ENCODE assay signal across 10 cellular contexts in genomic region chr12:9742665-9743064, GRCh38. TPM values are rescaled to one million over a fixed set of nuclear protein-coding genes. Genes with fewer than 3 reads are reported as not detected.
DNase-seq lines count a peak whose midpoint lies in the region; ATAC-seq and TF ChIP-seq lines count a peak whose summit lies in the region.
"Had no signal": no experiment of that assay in that cellular context is flagged by ENCODE, and none has a peak within 500 bp of the region (broad histone marks: within the 10 kb centered on the region; RNA-seq: fewer than 3 reads in every experiment).

No MANE protein-coding gene starts in this region.

- no peaks in the 10 kb centered on the region for H3K4me1 ChIP-seq in mammary epithelial cell (ENCODE audit: insufficient read depth, low read length)
- H3K4me1 ChIP-seq in breast epithelium: no peaks in the 10 kb centered on the region
- peaks cover 83% of the 10 kb centered on the region for H3K4me1 ChIP-seq in OCI-LY7 (ENCODE audit: insufficient read depth, low read length, poor library complexity, severe bottlenecking)

- POLR2A ChIA-PET in OCI-LY7 (lab: Charles Lee): interaction anchor here (0.5 to 3.2 kb wide), 30 partner anchors 9 to 912 kb away, joined by 3 to 44 read pairs (median 4); partner anchors contain the start of genes CD69, CLEC2D and CLECL1

- BruUV-seq in mammary epithelial cell (replicated peaks; lab: Mats Ljungman, UMichigan) (no TSS peak), OCI-LY7 (replicated peaks; lab: Mats Ljungman, UMichigan) (no TSS peak)

- H3K27ac Mint-ChIP-seq in central memory CD8-positive, alpha-beta T cell (ENCODE audit: low read depth): peak overlapping the region; percentile 95
- peak overlapping the region; percentile 89 for H3K27ac Mint-ChIP-seq in stimulated activated naive B cell treated with anti-CD40 and anti-IgM and Interleukin-4, amounts not matched to agents 10 μg/mL and 1 μg/mL and 100 μg/mL, for 72 hours

- no peaks in the 10 kb centered on the region for H3K9me2 ChIP-seq in OCI-LY7 (ENCODE audit: insufficient read depth, low read length)

- no peaks in the 10 kb centered on the region for H3K9me3 ChIP-seq in mammary epithelial cell (replicated peaks; ENCODE audit: insufficient read depth, low read length)
- no peaks in the 10 kb centered on the region for H3K9me3 ChIP-seq in breast epithelium
- H3K9me3 ChIP-seq in OCI-LY7 (ENCODE audit: low read length): no peaks in the 10 kb centered on the region

- peak; percentile 56 for ATAC-seq in central memory CD8-positive, alpha-beta T cell (replicated peaks; ENCODE audit: extremely low read depth, poor library complexity, severe bottlenecking)
- ATAC-seq in stimulated activated naive B cell treated with anti-CD40 and anti-IgM and Interleukin-4, amounts not matched to agents 10 μg/mL and 1 μg/mL and 100 μg/mL, for 72 hours (replicated peaks): peak; percentile 34 to 40

- no peak overlapping the region for H3K4me2 ChIP-seq in mammary epithelial cell (ENCODE audit: insufficient read depth, low read depth, low read length)
- H3K4me2 ChIP-seq in OCI-LY7 (ENCODE audit: low read length): peak overlapping the region; percentile 76

- H3K27me3 Mint-ChIP-seq in central memory CD8-positive, alpha-beta T cell: no peaks in the 10 kb centered on the region
- H3K27me3 Mint-ChIP-seq in stimulated activated naive B cell treated with anti-CD40 and anti-IgM and Interleukin-4, amounts not matched to agents 10 μg/mL and 1 μg/mL and 100 μg/mL, for 72 hours: no peaks in the 10 kb centered on the region

- H3K4me3 ChIP-seq in mammary epithelial cell (replicated peaks in 1 of 3; ENCODE audit: insufficient read depth in 1 of 3, low read depth in 2 of 3, low read length in 3 of 3) (no peak overlapping the region), breast epithelium (no peak overlapping the region), OCI-LY7 (ENCODE audit: low read depth, low read length, poor library complexity, severe bottlenecking) (peak overlapping the region; percentile 54)

- no peak overlapping the region for H3K9ac ChIP-seq in mammary epithelial cell (ENCODE audit: insufficient read depth, low read length)

- DNase-seq in mammary epithelial cell (no peak), breast epithelium (ENCODE audit: low spot score in 2 of 2) (no peak), OCI-LY7 (ENCODE audit: low spot score) (no peak), NCI-H69 (lab: John Stamatoyannopoulos, UW) (no peak), DMS79 treated with DMSO at 0.1 percent for 48 hours (lab: John Stamatoyannopoulos, UW) (no peak), G401 (ENCODE audit: low spot score) (no peak)
- DNase-seq in central memory CD8-positive, alpha-beta T cell (ENCODE audit: low spot score in 2 of 2): peak in 1 of 2 donors; percentile 45
- no peak for DNase-seq in stimulated activated naive B cell treated with anti-CD40 and anti-IgM and Interleukin-4, amounts not matched to agents 10 μg/mL and 1 μg/mL and 100 μg/mL, for 72 hours

- 56% methylated on average over 5 of the region's 5 CpGs for WGBS in mammary epithelial cell (ENCODE audit: low coverage, missing lambda C conversion rate)

- H4K20me1 ChIP-seq in mammary epithelial cell (ENCODE audit: insufficient read depth, low read length) (no peaks in the 10 kb centered on the region), OCI-LY7 (ENCODE audit: insufficient read depth, low read length) (no peaks in the 10 kb centered on the region)

- H3K9me3 Mint-ChIP-seq in central memory CD8-positive, alpha-beta T cell: no peaks in the 10 kb centered on the region
- peaks cover 0 to 10% of the 10 kb centered on the region in 2 donors for H3K9me3 Mint-ChIP-seq in stimulated activated naive B cell treated with anti-CD40 and anti-IgM and Interleukin-4, amounts not matched to agents 10 μg/mL and 1 μg/mL and 100 μg/mL, for 72 hours

- H3K27me3 ChIP-seq in mammary epithelial cell (ENCODE audit: insufficient read depth, low read length) (no peaks in the 10 kb centered on the region), breast epithelium (no peaks in the 10 kb centered on the region)

- H3K4me1 Mint-ChIP-seq in central memory CD8-positive, alpha-beta T cell: peaks cover 45% of the 10 kb centered on the region
- H3K4me1 Mint-ChIP-seq in stimulated activated naive B cell treated with anti-CD40 and anti-IgM and Interleukin-4, amounts not matched to agents 10 μg/mL and 1 μg/mL and 100 μg/mL, for 72 hours: peaks cover 36 to 69% of the 10 kb centered on the region in 2 donors

- H3K27ac ChIP-seq in mammary epithelial cell (ENCODE audit: insufficient read depth, low read depth, low read length): no peak overlapping the region
- no peak overlapping the region for H3K27ac ChIP-seq in breast epithelium
- H3K27ac ChIP-seq in OCI-LY7 (ENCODE audit: low read depth, low read length, poor library complexity, severe bottlenecking): peak overlapping the region; percentile 93

- CTCF ChIA-PET in mammary epithelial cell (lab: Charles Lee; ENCODE audit: low non-redundant PET) (interaction anchor here (0.6 to 0.7 kb wide), 2 partner anchors 147 to 269 kb away, joined by 3 to 17 read pairs; no protein-coding TSS in a partner anchor), OCI-LY7 (lab: Charles Lee; ENCODE audit: unreplicated experiment) (interaction anchor here (0.7 to 1.6 kb wide), 10 partner anchors 11 to 57 kb away, joined by 3 to 6 read pairs (median 3); partner anchors contain the start of gene CD69)

- no peak for TF ChIP-seq CTCF in mammary epithelial cell (conservative IDR thresholded peaks at IDR 0.05 in 1 of 2, IDR thresholded peaks at IDR 0.05 in 1 of 2; ENCODE audit: extremely low read depth in 1 of 2, insufficient read depth in 1 of 2, low read depth in 1 of 2, low read length in 2 of 2)
- no peak for TF ChIP-seq CTCF in breast epithelium (IDR thresholded peaks at IDR 0.05)
- TF ChIP-seq CTCF in OCI-LY7 (conservative IDR thresholded peaks at IDR 0.05; ENCODE audit: low read length): no peak

- H3K79me2 ChIP-seq in mammary epithelial cell (ENCODE audit: insufficient read depth, low read length) (no peaks in the 10 kb centered on the region), OCI-LY7 (ENCODE audit: insufficient read depth, low read depth, low read length) (no peaks in the 10 kb centered on the region)

- no peak for TF ChIP-seq POLR2A in breast epithelium (IDR thresholded peaks at IDR 0.05)

- intact Hi-C loops in mammary epithelial cell (cut with micrococcal nuclease): no loop called here
- intact Hi-C loops in breast epithelium (cut with DNase I; ENCODE audit: low total_unique reads): no loop called here
- intact Hi-C loops in OCI-LY7 (cut with micrococcal nuclease; ENCODE audit: unreplicated experiment): loop anchor here (1.0 to 10.0 kb wide), 3 partner anchors 16 to 812 kb away; no protein-coding TSS in a partner anchor

- dilution Hi-C loops in mammary epithelial cell (cut with HindIII; ENCODE audit: low sequenced_read_pairs): no loop called here

- H2AFZ ChIP-seq in mammary epithelial cell (ENCODE audit: low read depth, low read length) (peak overlapping the region; percentile 14), OCI-LY7 (ENCODE audit: low read length) (peak overlapping the region; percentile 40; the same call in 1 of the 2 replicates)

- H3K36me3 Mint-ChIP-seq in central memory CD8-positive, alpha-beta T cell (ENCODE audit: insufficient read depth): peaks cover 13% of the 10 kb centered on the region
- peaks cover 12 to 17% of the 10 kb centered on the region in 2 donors for H3K36me3 Mint-ChIP-seq in stimulated activated naive B cell treated with anti-CD40 and anti-IgM and Interleukin-4, amounts not matched to agents 10 μg/mL and 1 μg/mL and 100 μg/mL, for 72 hours

- H3K36me3 ChIP-seq in mammary epithelial cell (ENCODE audit: insufficient read depth, low read length) (no peaks in the 10 kb centered on the region), breast epithelium (no peaks in the 10 kb centered on the region), OCI-LY7 (ENCODE audit: insufficient read depth, low read length) (no peaks in the 10 kb centered on the region; the same call in 1 of the 2 replicates)

- peak overlapping the region; percentile 77 for H3K4me3 Mint-ChIP-seq in central memory CD8-positive, alpha-beta T cell
- H3K4me3 Mint-ChIP-seq in stimulated activated naive B cell treated with anti-CD40 and anti-IgM and Interleukin-4, amounts not matched to agents 10 μg/mL and 1 μg/mL and 100 μg/mL, for 72 hours: peak overlapping the region; percentile 59 to 75

- in situ Hi-C loops in mammary epithelial cell (cut with MboI; ENCODE audit: low sequenced_read_pairs in 2 of 2): no loop called here
- in situ Hi-C loops in G401 (cut with HindIII; ENCODE audit: low sequenced_read_pairs): no loop called here

RNA-seq across cellular contexts. Expression of gene CLECL1, which starts 9.8 kb away (rescaled TPM):
- total RNA-seq in mammary epithelial cell (not detected), breast epithelium (1 to 10 TPM in 1 of 3 donors, under 1 TPM in 1, not detected in 1; 0.80 to 1.0 TPM), OCI-LY7 (2022) (106 and 114 TPM in 2 replicates)
- polyA plus RNA-seq in mammary epithelial cell: not detected
- not detected for polyA minus RNA-seq in mammary epithelial cell
- total RNA-seq in OCI-LY7 (2014; rRNA removed; shearing (Covaris generic)): 68.4 and 73.3 TPM in 2 replicates
- not detected in 2 replicates for total RNA-seq in G401 (2014; rRNA removed; shearing (Covaris generic))
- total RNA-seq: bronchial epithelial cell, osteocyte had no signal

RNA-seq across cellular contexts. Expression of gene CD69, which starts 18.0 kb away (rescaled TPM):
- total RNA-seq in mammary epithelial cell (not detected), breast epithelium (10 to 100 TPM in 2 of 3 donors, 1 to 10 TPM in 1; 7.4 to 21.4 (median 11.5) TPM), OCI-LY7 (2022) (9.7 and 10.3 TPM in 2 replicates)
- not detected for polyA plus RNA-seq in mammary epithelial cell
- not detected for polyA minus RNA-seq in mammary epithelial cell
- total RNA-seq in OCI-LY7 (2014; rRNA removed; shearing (Covaris generic)): 12.3 and 13.7 TPM in 2 replicates
- total RNA-seq in G401 (2014; rRNA removed; shearing (Covaris generic)): not detected in 2 replicates
- total RNA-seq: bronchial epithelial cell, osteocyte had no signal

Comparison
In these comparisons a context has a peak if more than half of its experiments do, and no peak if none do; other contexts are left out.
1. RNA of gene CLECL1, which starts 9.8 kb away (total RNA-seq): 68.4 to 114 TPM in OCI-LY7; 0.80 to 1.0 TPM in breast epithelium, not detected in mammary epithelial cell and not detected in G401; every median in the first group is over 10 times any median in the second.